29 cellular contexts compared by ENCODE assay signal in genomic region chr20:21175433-21175832, GRCh38. TPM values are rescaled to one million over a fixed set of nuclear protein-coding genes. Genes with fewer than 3 reads are reported as not detected.
DNase-seq lines count a peak whose midpoint lies in the region; ATAC-seq and TF ChIP-seq lines count a peak whose summit lies in the region.
"Had no signal": no experiment of that assay in that cellular context is flagged by ENCODE, and none has a peak within 500 bp of the region (broad histone marks: within the 10 kb centered on the region; RNA-seq: fewer than 3 reads in every experiment).

No MANE protein-coding gene starts in this region.

- DNase-seq in activated CD4-positive, alpha-beta T cell treated with anti-CD3 and anti-CD28 coated beads, Interleukin-2, amount 10 ng/mL, durations not matched to agents 7 days and 5 days = peak; percentile 69
- no peak for DNase-seq in activated CD4-positive, alpha-beta T cell treated with anti-CD3 and anti-CD28 coated beads for 4 hours
- peak; percentile 50 for DNase-seq in KBM-7
- DNase-seq in activated CD8-positive, alpha-beta T cell treated with anti-CD3 and anti-CD28 coated beads for 36 hours = peak; percentile 56
- no peak for DNase-seq in stimulated activated naive CD8-positive, alpha-beta T cell treated with anti-CD3 and anti-CD28 coated beads, Interleukin-15, amount 100 ng/mL, for 72 hours
- DNase-seq in substantia nigra (lab: John Stamatoyannopoulos, UW) = no peak
- no peak for DNase-seq in osteocyte (ENCODE audit: extremely low spot score, unreplicated experiment)
- DNase-seq in NCI-H526 (lab: John Stamatoyannopoulos, UW) = no peak
- DNase-seq: ACHN; activated B cell treated with CpG ODN at 0.5 μM for 24 hours; activated T-cell treated with anti-CD3 and anti-CD28 coated beads, Interleukin-2, amount 50 U/mL, for 72 hours; effector memory CD4-positive, alpha-beta T cell; erythroblast; GDM1; glutamatergic neuron; left ventricle myocardium inferior; mesendoderm; NCI-H1436 treated with DMSO at 0.1 percent for 48 hours; NCI-H510A treated with DMSO at 0.1 percent for 48 hours; NK-92 treated with Interleukin-12 subunit alpha and Interleukin-12 subunit beta, amount 100 ng/mL, for 24 hours; SHP77 treated with DMSO at 0.1 percent for 48 hours; stimulated activated naive CD4-positive, alpha-beta T cell treated with Interleukin-2 at 50 U/mL for 16 hours; tibial artery had no signal

- H3K27ac Mint-ChIP-seq in activated CD4-positive, alpha-beta T cell treated with anti-CD3 and anti-CD28 coated beads, Interleukin-2, amount 10 ng/mL, durations not matched to agents 7 days and 5 days = no peak overlapping the region
- no peak overlapping the region for H3K27ac Mint-ChIP-seq in activated CD8-positive, alpha-beta T cell treated with anti-CD3 and anti-CD28 coated beads for 36 hours
- peak overlapping the region in 1 of 2 donors; percentile 24 for H3K27ac Mint-ChIP-seq in stimulated activated naive CD8-positive, alpha-beta T cell treated with anti-CD3 and anti-CD28 coated beads, Interleukin-15, amount 100 ng/mL, for 72 hours
- H3K27ac Mint-ChIP-seq in osteocyte (ENCODE audit: unreplicated experiment) = no peak overlapping the region
- H3K27ac Mint-ChIP-seq: activated B cell treated with CpG ODN at 0.5 μM for 24 hours; activated naive CD4-positive, alpha-beta T cell treated with anti-CD3 and anti-CD28 coated beads, Interleukin-2, amount 50 U/mL, for 24 hours; activated T-cell treated with anti-CD3 and anti-CD28 coated beads, Interleukin-2, amount 50 U/mL, for 72 hours had no signal

- POLR2A ChIA-PET in activated CD4-positive, alpha-beta T cell treated with anti-CD3 and anti-CD28 coated beads, Interleukin-2, amount 10 ng/mL, durations not matched to agents 7 days and 5 days (lab: Charles Lee) = no interaction called here
- POLR2A ChIA-PET in activated CD8-positive, alpha-beta T cell treated with anti-CD3 and anti-CD28 coated beads for 36 hours (lab: Charles Lee) = no interaction called here

- H3K36me3 Mint-ChIP-seq in activated CD4-positive, alpha-beta T cell treated with anti-CD3 and anti-CD28 coated beads, Interleukin-2, amount 10 ng/mL, durations not matched to agents 7 days and 5 days (ENCODE audit: low read depth) = peaks cover 19% of the 10 kb centered on the region
- peaks cover 9% of the 10 kb centered on the region for H3K36me3 Mint-ChIP-seq in activated CD8-positive, alpha-beta T cell treated with anti-CD3 and anti-CD28 coated beads for 36 hours (ENCODE audit: low read depth)
- H3K36me3 Mint-ChIP-seq in osteocyte (ENCODE audit: unreplicated experiment) = peaks cover 7% of the 10 kb centered on the region

- H3K4me3 Mint-ChIP-seq in activated CD4-positive, alpha-beta T cell treated with anti-CD3 and anti-CD28 coated beads, Interleukin-2, amount 10 ng/mL, durations not matched to agents 7 days and 5 days = no peak overlapping the region
- no peak overlapping the region for H3K4me3 Mint-ChIP-seq in activated CD8-positive, alpha-beta T cell treated with anti-CD3 and anti-CD28 coated beads for 36 hours
- H3K4me3 Mint-ChIP-seq in stimulated activated naive CD8-positive, alpha-beta T cell treated with anti-CD3 and anti-CD28 coated beads, Interleukin-15, amount 100 ng/mL, for 72 hours = no peak overlapping the region
- H3K4me3 Mint-ChIP-seq in osteocyte (ENCODE audit: unreplicated experiment) = no peak overlapping the region
- H3K4me3 Mint-ChIP-seq: activated B cell treated with CpG ODN at 0.5 μM for 24 hours; activated naive CD4-positive, alpha-beta T cell treated with anti-CD3 and anti-CD28 coated beads, Interleukin-2, amount 50 U/mL, for 24 hours; activated T-cell treated with anti-CD3 and anti-CD28 coated beads, Interleukin-2, amount 50 U/mL, for 72 hours had no signal

- peaks cover 9% of the 10 kb centered on the region for H3K9me3 Mint-ChIP-seq in activated CD4-positive, alpha-beta T cell treated with anti-CD3 and anti-CD28 coated beads, Interleukin-2, amount 10 ng/mL, durations not matched to agents 7 days and 5 days
- peaks cover 10% of the 10 kb centered on the region for H3K9me3 Mint-ChIP-seq in activated CD8-positive, alpha-beta T cell treated with anti-CD3 and anti-CD28 coated beads for 36 hours
- H3K9me3 Mint-ChIP-seq in stimulated activated naive CD8-positive, alpha-beta T cell treated with anti-CD3 and anti-CD28 coated beads, Interleukin-15, amount 100 ng/mL, for 72 hours = peaks cover 4 to 8% of the 10 kb centered on the region in 2 donors
- H3K9me3 Mint-ChIP-seq in osteocyte (ENCODE audit: unreplicated experiment) = peaks cover 17% of the 10 kb centered on the region

- no peaks in the 10 kb centered on the region for H3K27me3 Mint-ChIP-seq in activated CD4-positive, alpha-beta T cell treated with anti-CD3 and anti-CD28 coated beads, Interleukin-2, amount 10 ng/mL, durations not matched to agents 7 days and 5 days
- no peaks in the 10 kb centered on the region for H3K27me3 Mint-ChIP-seq in activated CD8-positive, alpha-beta T cell treated with anti-CD3 and anti-CD28 coated beads for 36 hours
- no peaks in the 10 kb centered on the region for H3K27me3 Mint-ChIP-seq in stimulated activated naive CD8-positive, alpha-beta T cell treated with anti-CD3 and anti-CD28 coated beads, Interleukin-15, amount 100 ng/mL, for 72 hours
- no peaks in the 10 kb centered on the region for H3K27me3 Mint-ChIP-seq in osteocyte (ENCODE audit: unreplicated experiment)
- H3K27me3 Mint-ChIP-seq: activated B cell treated with CpG ODN at 0.5 μM for 24 hours; activated naive CD4-positive, alpha-beta T cell treated with anti-CD3 and anti-CD28 coated beads, Interleukin-2, amount 50 U/mL, for 24 hours; progenitor cell of endocrine pancreas had no signal

- H3K4me1 Mint-ChIP-seq in activated CD4-positive, alpha-beta T cell treated with anti-CD3 and anti-CD28 coated beads, Interleukin-2, amount 10 ng/mL, durations not matched to agents 7 days and 5 days = peaks cover 17% of the 10 kb centered on the region
- H3K4me1 Mint-ChIP-seq in activated CD8-positive, alpha-beta T cell treated with anti-CD3 and anti-CD28 coated beads for 36 hours (ENCODE audit: low read depth) = peaks cover 12% of the 10 kb centered on the region
- peaks cover 18% of the 10 kb centered on the region for H3K4me1 Mint-ChIP-seq in stimulated activated naive CD8-positive, alpha-beta T cell treated with anti-CD3 and anti-CD28 coated beads, Interleukin-15, amount 100 ng/mL, for 72 hours
- no peaks in the 10 kb centered on the region for H3K4me1 Mint-ChIP-seq in osteocyte (ENCODE audit: unreplicated experiment)

- CTCF ChIA-PET in activated CD4-positive, alpha-beta T cell treated with anti-CD3 and anti-CD28 coated beads, Interleukin-2, amount 10 ng/mL, durations not matched to agents 7 days and 5 days (lab: Charles Lee) = no interaction called here
- CTCF ChIA-PET in activated CD8-positive, alpha-beta T cell treated with anti-CD3 and anti-CD28 coated beads for 36 hours (lab: Charles Lee) = no interaction called here

- no peak overlapping the region for H3K27ac ChIP-seq in substantia nigra (ENCODE audit: low read depth, low read length, poor library complexity, severe bottlenecking)
- H3K27ac ChIP-seq: ascending aorta, cardiac muscle cell, coronary artery, tibial artery had no signal

- intact Hi-C loops in activated CD8-positive, alpha-beta T cell treated with anti-CD3 and anti-CD28 coated beads for 36 hours (cut with micrococcal nuclease) = no loop called here

- ATAC-seq in activated CD8-positive, alpha-beta T cell treated with anti-CD3 and anti-CD28 coated beads for 36 hours = peak; percentile 64
- ATAC-seq in stimulated activated naive CD8-positive, alpha-beta T cell treated with anti-CD3 and anti-CD28 coated beads, Interleukin-15, amount 100 ng/mL, for 72 hours = peak; percentile 54
- ATAC-seq: activated T-cell treated with anti-CD3 and anti-CD28 coated beads, Interleukin-2, amount 50 U/mL, for 72 hours; Panc1 had no signal

- in situ Hi-C loops in KBM-7 (cut with MboI; ENCODE audit: low pct_unique_long_range_greater_than_20kb, low sequenced_read_pairs) = no loop called here

- no peak for TF ChIP-seq CTCF in activated CD8-positive, alpha-beta T cell treated with anti-CD3 and anti-CD28 coated beads for 36 hours (IDR thresholded peaks at IDR 0.05)
- no peak for TF ChIP-seq CTCF in osteocyte (IDR thresholded peaks at IDR 0.05)

RNA-seq across cellular contexts. Expression of gene KIZ, which starts 49.6 kb away (rescaled TPM):
- total RNA-seq in activated CD4-positive, alpha-beta T cell treated with anti-CD3 and anti-CD28 coated beads, Interleukin-2, amount 10 ng/mL, durations not matched to agents 7 days and 5 days = 10 to 100 TPM; 13.6 to 15.3 TPM
- total RNA-seq in activated CD8-positive, alpha-beta T cell treated with anti-CD3 and anti-CD28 coated beads for 36 hours = 10 to 100 TPM; 13.1 to 13.2 TPM
- total RNA-seq in osteocyte = 16.9 and 21.2 TPM in 2 replicates

Comparison
In these comparisons a context has a peak if more than half of its experiments do, and no peak if none do; other contexts are left out.
1. DNase-seq: peak in activated CD4-positive, alpha-beta T cell treated with anti-CD3 and anti-CD28 coated beads, Interleukin-2, amount 10 ng/mL, durations not matched to agents 7 days and 5 days (single experiment), KBM-7 (single experiment) and activated CD8-positive, alpha-beta T cell treated with anti-CD3 and anti-CD28 coated beads for 36 hours (single experiment); none in activated CD4-positive, alpha-beta T cell treated with anti-CD3 and anti-CD28 coated beads for 4 hours (0 of 2), stimulated activated naive CD8-positive, alpha-beta T cell treated with anti-CD3 and anti-CD28 coated beads, Interleukin-15, amount 100 ng/mL, for 72 hours (0 of 2), substantia nigra (0 of 49), osteocyte (single experiment) and NCI-H526 (0 of 2).